Comparison of ENCODE assay signal across 8 cellular contexts in the genomic region with DNA sequence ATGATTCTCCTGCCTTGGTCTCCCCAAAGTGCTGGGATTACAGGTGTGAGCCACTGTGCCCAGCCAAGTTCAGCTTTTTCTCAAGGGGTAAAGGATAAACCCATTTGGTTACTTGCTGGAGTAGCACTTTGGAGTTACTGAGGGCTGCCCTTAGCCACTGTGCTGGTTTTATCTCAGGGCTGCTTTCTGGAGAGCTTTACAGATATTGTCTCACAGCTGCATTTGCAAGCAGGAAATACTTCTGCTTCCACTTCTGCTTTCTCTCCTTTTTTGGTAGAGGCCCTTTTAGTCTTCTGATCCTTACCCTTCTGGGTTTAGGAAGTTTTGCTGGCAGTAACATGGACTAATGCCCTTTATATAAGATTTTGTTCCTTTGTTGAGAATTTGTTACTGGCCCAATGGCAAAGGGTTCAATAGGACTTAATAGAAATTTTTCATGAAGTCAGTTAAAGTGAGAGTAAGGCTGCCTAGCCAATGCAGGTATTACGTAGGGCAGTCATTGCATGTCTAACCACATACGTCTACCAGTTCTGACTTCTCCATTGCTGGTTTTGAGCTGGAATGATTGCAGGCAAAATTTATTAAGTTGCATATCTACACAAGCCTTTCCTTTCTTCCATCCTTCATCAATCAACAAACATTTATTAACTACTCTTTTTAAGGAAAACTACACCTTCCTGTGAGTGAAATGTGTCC. TPM values are rescaled to one million over a fixed set of nuclear protein-coding genes. Genes with fewer than 3 reads are reported as not detected.
DNase-seq lines count a peak whose midpoint lies in the region; ATAC-seq and TF ChIP-seq lines count a peak whose summit lies in the region.

No MANE protein-coding gene starts in this region.

- no peak for TF ChIP-seq CTCF in SK-N-SH (IDR thresholded peaks at IDR 0.05)

- no peak overlapping the region for H3K4me2 ChIP-seq in SK-N-SH

- TF ChIP-seq RAD21 in SK-N-SH (IDR thresholded peaks at IDR 0.05; ENCODE audit: low read length), result no peak

- WGBS in SK-N-SH (ENCODE audit: low lambda C conversion rate), result 100% methylated on average over 2 of the region's 2 CpGs
- WGBS in aorta, 2 donors, result 83 to 85% methylated on average over 2 of the region's 2 CpGs

- intact Hi-C loops in naive thymus-derived CD4-positive, alpha-beta T cell (cut with micrococcal nuclease), result no loop called here
- intact Hi-C loops in aorta (cut with DNase I), result no loop called here

- no peaks in the 10 kb centered on the region for H3K27me3 Mint-ChIP-seq in naive thymus-derived CD4-positive, alpha-beta T cell

- H3K4me3 Mint-ChIP-seq in naive thymus-derived CD4-positive, alpha-beta T cell, result peak overlapping the region; percentile 39 to 80 (median 70)

- peaks cover 27 to 68% of the 10 kb centered on the region in 2 donors for H3K4me1 ChIP-seq in naive thymus-derived CD4-positive, alpha-beta T cell (ENCODE audit: control insufficient read depth in 2 of 2, insufficient read depth in 2 of 2, low read length in 2 of 2)
- H3K4me1 ChIP-seq in SK-N-SH (ENCODE audit: control insufficient read depth in 1 of 2, insufficient read depth in 2 of 2, low read depth in 1 of 2, low read length in 1 of 2), result peaks cover 0 to 10% of the 10 kb centered on the region in 2 experiments; a peak in 1 of 4 replicates
- H3K4me1 ChIP-seq in aorta (ENCODE audit: control insufficient read depth in 1 of 2, insufficient read depth in 2 of 2, low read length in 2 of 2), result no peaks in the 10 kb centered on the region

- H3K27ac Mint-ChIP-seq in naive thymus-derived CD4-positive, alpha-beta T cell, result peak overlapping the region; percentile 77 to 97 (median 91)

- peaks cover 54 to 75% (median 66%) of the 10 kb centered on the region in 7 donors for H3K4me1 Mint-ChIP-seq in naive thymus-derived CD4-positive, alpha-beta T cell

- DNase-seq in SKM-1 treated with dmso at 0.1 percent for 144 hours (lab: John Stamatoyannopoulos, UW; ENCODE audit: unreplicated experiment), result peak; percentile 86
- DNase-seq in naive thymus-derived CD4-positive, alpha-beta T cell, result peak in 2 of 9 donors; percentile 17
- no peak for DNase-seq in anterior cingulate cortex (lab: John Stamatoyannopoulos, UW)
- no peak for DNase-seq in SK-N-SH
- no peak for DNase-seq in stimulated activated CD8-positive, alpha-beta memory T cell treated with anti-CD3 and anti-CD28 coated beads, Interleukin-4, amount 100 ng/mL, for 48 hours
- no peak for DNase-seq in aorta

- H3K9me2 ChIP-seq in SK-N-SH, result no peaks in the 10 kb centered on the region

- no peaks in the 10 kb centered on the region for H3K27me3 ChIP-seq in naive thymus-derived CD4-positive, alpha-beta T cell (ENCODE audit: control insufficient read depth in 2 of 2, insufficient read depth in 2 of 2, low read length in 2 of 2)
- H3K27me3 ChIP-seq in SK-N-SH (ENCODE audit: insufficient read depth) (no peaks in the 10 kb centered on the region), aorta (ENCODE audit: control insufficient read depth in 1 of 2, insufficient read depth in 2 of 2, low read length in 1 of 2) (no peaks in the 10 kb centered on the region)

- ATAC-seq in GM19035 (IDR thresholded peaks at IDR 0.05; ENCODE audit: unreplicated experiment), result peak; percentile 79
- peak; percentile 85 for ATAC-seq in HG02884 (IDR thresholded peaks at IDR 0.05; ENCODE audit: unreplicated experiment)
- peak; percentile 76 for ATAC-seq in naive thymus-derived CD4-positive, alpha-beta T cell
- ATAC-seq in aorta (ENCODE audit: low FRiP score), result no peak

- TF ChIP-seq EP300 in SK-N-SH (IDR thresholded peaks at IDR 0.05; ENCODE audit: borderline replicate concordance in 1 of 2, low read depth in 1 of 2, low read length in 1 of 2), result no peak

- H3K36me3 ChIP-seq in naive thymus-derived CD4-positive, alpha-beta T cell (ENCODE audit: control insufficient read depth in 2 of 3, insufficient read depth in 3 of 3, low read length in 3 of 3), result peaks cover 43 to 89% (median 69%) of the 10 kb centered on the region in 3 experiments
- H3K36me3 ChIP-seq in SK-N-SH (replicated peaks in 1 of 2; ENCODE audit: control insufficient read depth in 1 of 2, insufficient read depth in 2 of 2, low read length in 1 of 2) (peaks cover 85 to 91% of the 10 kb centered on the region in 2 experiments), aorta (ENCODE audit: control insufficient read depth in 1 of 2, insufficient read depth in 2 of 2, low read length in 1 of 2) (peaks cover 27 to 30% of the 10 kb centered on the region in 2 donors)

- peaks cover 8% of the 10 kb centered on the region for H3F3A ChIP-seq in SK-N-SH (replicated peaks; ENCODE audit: insufficient read depth)

- peaks cover 41% of the 10 kb centered on the region; the same call in 1 of the 2 replicates for H3K79me2 ChIP-seq in SK-N-SH (ENCODE audit: insufficient read depth)

- H2AFZ ChIP-seq in SK-N-SH (ENCODE audit: low read depth), result no peak overlapping the region

- peaks cover 37 to 68% (median 67%) of the 10 kb centered on the region in 5 donors for H3K36me3 Mint-ChIP-seq in naive thymus-derived CD4-positive, alpha-beta T cell

- CTCF ChIA-PET in naive thymus-derived CD4-positive, alpha-beta T cell (lab: Charles Lee), result interaction anchor here (0.6 to 1.7 kb wide), 8 partner anchors 9 to 33 kb away, joined by 3 to 6 read pairs (median 4); no protein-coding TSS in a partner anchor
- CTCF ChIA-PET in SK-N-SH (lab: Yijun Ruan, JAX), result interaction anchor here (0.7 to 1.4 kb wide), 3 partner anchors 10 to 14 kb away, joined by 3 to 5 read pairs (median 3); no protein-coding TSS in a partner anchor

- H3K9me3 ChIP-seq in naive thymus-derived CD4-positive, alpha-beta T cell (ENCODE audit: control insufficient read depth in 2 of 3, low read length in 3 of 3), result no peaks in the 10 kb centered on the region
- H3K9me3 ChIP-seq in SK-N-SH, result no peaks in the 10 kb centered on the region
- no peaks in the 10 kb centered on the region for H3K9me3 ChIP-seq in aorta (ENCODE audit: control insufficient read depth, low read length)

- no peak overlapping the region for H3K9ac ChIP-seq in SK-N-SH

- peaks cover 16% of the 10 kb centered on the region; the same call in 1 of the 2 replicates for H4K20me1 ChIP-seq in SK-N-SH (ENCODE audit: insufficient read depth)

- no peak overlapping the region for H3K4me3 ChIP-seq in naive thymus-derived CD4-positive, alpha-beta T cell (ENCODE audit: low read length)
- H3K4me3 ChIP-seq in SK-N-SH (ENCODE audit: low read depth in 2 of 2, low read length in 1 of 2) (no peak overlapping the region), aorta (ENCODE audit: low read length in 2 of 2) (no peak overlapping the region)

- H3K27ac ChIP-seq in naive thymus-derived CD4-positive, alpha-beta T cell (ENCODE audit: low read depth, low read length), result peak overlapping the region; percentile 63
- H3K27ac ChIP-seq in SK-N-SH (ENCODE audit: low read depth in 2 of 2, low read length in 1 of 2) (no peak overlapping the region), aorta (ENCODE audit: low read depth in 1 of 2, low read length in 2 of 2) (no peak overlapping the region)

- POLR2A ChIA-PET in naive thymus-derived CD4-positive, alpha-beta T cell (lab: Charles Lee), result interaction anchor here (2.2 to 21.3 kb wide), 2 partner anchors 8 to 20 kb away, joined by 8 to 306 read pairs; a partner anchor contains a TSS
- POLR2A ChIA-PET in SK-N-SH (lab: Yijun Ruan, JAX), result no interaction called here

- no peaks in the 10 kb centered on the region for H3K9me3 Mint-ChIP-seq in naive thymus-derived CD4-positive, alpha-beta T cell

TF ChIP-seq in SK-N-SH, 30 proteins besides CTCF, POLR2A, EP300 and RAD21 (continues in another document):
- TF ChIP-seq RFX5 (IDR thresholded peaks at IDR 0.05; ENCODE audit: low read length) (no peak), TEAD4 (IDR thresholded peaks at IDR 0.05; ENCODE audit: borderline replicate concordance, insufficient read depth) (no peak), ELF1 (IDR thresholded peaks at IDR 0.05) (no peak), FOXM1 (IDR thresholded peaks at IDR 0.05; ENCODE audit: low read depth) (no peak), NRF1 (IDR thresholded peaks at IDR 0.05; ENCODE audit: low read depth, low read length) (no peak), TCF12 (IDR thresholded peaks at IDR 0.05) (no peak), FOXJ3 (CRISPR knock-in tag; IDR thresholded peaks at IDR 0.05) (no peak), RXRA (IDR thresholded peaks at IDR 0.05; ENCODE audit: borderline replicate concordance, low read depth) (no peak), SMC3 (IDR thresholded peaks at IDR 0.05; ENCODE audit: low read depth, low read length) (no peak), JUND (IDR thresholded peaks at IDR 0.05) (no peak)
- TF ChIP-seq, protein P1, sequence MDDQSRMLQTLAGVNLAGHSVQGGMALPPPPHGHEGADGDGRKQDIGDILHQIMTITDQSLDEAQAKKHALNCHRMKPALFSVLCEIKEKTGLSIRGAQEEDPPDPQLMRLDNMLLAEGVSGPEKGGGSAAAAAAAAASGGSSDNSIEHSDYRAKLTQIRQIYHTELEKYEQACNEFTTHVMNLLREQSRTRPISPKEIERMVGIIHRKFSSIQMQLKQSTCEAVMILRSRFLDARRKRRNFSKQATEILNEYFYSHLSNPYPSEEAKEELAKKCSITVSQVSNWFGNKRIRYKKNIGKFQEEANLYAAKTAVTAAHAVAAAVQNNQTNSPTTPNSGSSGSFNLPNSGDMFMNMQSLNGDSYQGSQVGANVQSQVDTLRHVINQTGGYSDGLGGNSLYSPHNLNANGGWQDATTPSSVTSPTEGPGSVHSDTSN (IDR thresholded peaks at IDR 0.05), result no peak

RNA-seq across cellular contexts. Expression of a gene that starts 24.4 kb away (rescaled TPM):
- total RNA-seq in naive thymus-derived CD4-positive, alpha-beta T cell, result 100 to 1,000 TPM; 176 to 683 (median 282) TPM
- polyA plus RNA-seq in naive thymus-derived CD4-positive, alpha-beta T cell, result 100 to 1,000 TPM; 519 to 668 TPM
- polyA plus RNA-seq in SK-N-SH (2012; rRNA removed), result 244 and 330 TPM in 2 replicates
- polyA plus RNA-seq in SK-N-SH (2012; cell fraction: cytosol; rRNA removed), result 301 and 309 TPM in 2 replicates
- polyA plus RNA-seq in SK-N-SH (2012; cell fraction: nucleus; rRNA removed), result 130 and 274 TPM in 2 replicates
- total RNA-seq in aorta, result 100 to 1,000 TPM; 373 to 493 TPM
- polyA plus RNA-seq in aorta, result 100 to 1,000 TPM; 209 to 269 TPM

RNA-seq across cellular contexts. Expression of a gene that starts 32.1 kb away (rescaled TPM):
- 100 to 1,000 TPM in 2 of 5 experiments, 10 to 100 TPM in 3; 51.8 to 114 (median 62.6) TPM for total RNA-seq in naive thymus-derived CD4-positive, alpha-beta T cell
- 100 to 1,000 TPM; 240 to 264 TPM for polyA plus RNA-seq in naive thymus-derived CD4-positive, alpha-beta T cell
- polyA plus RNA-seq in SK-N-SH (2012; rRNA removed) (26.0 and 37.6 TPM in 2 replicates), aorta (10 to 100 TPM; 56.7 to 93.7 TPM)
- polyA plus RNA-seq in SK-N-SH (2012; cell fraction: cytosol; rRNA removed), result 37.4 and 38.5 TPM in 2 replicates
- polyA plus RNA-seq in SK-N-SH (2012; cell fraction: nucleus; rRNA removed), result 11.1 and 21.7 TPM in 2 replicates
- 10 to 100 TPM; 80.5 to 84.2 TPM for total RNA-seq in aorta
